ENCODE assay signal across 2 cellular contexts in the genomic region with DNA sequence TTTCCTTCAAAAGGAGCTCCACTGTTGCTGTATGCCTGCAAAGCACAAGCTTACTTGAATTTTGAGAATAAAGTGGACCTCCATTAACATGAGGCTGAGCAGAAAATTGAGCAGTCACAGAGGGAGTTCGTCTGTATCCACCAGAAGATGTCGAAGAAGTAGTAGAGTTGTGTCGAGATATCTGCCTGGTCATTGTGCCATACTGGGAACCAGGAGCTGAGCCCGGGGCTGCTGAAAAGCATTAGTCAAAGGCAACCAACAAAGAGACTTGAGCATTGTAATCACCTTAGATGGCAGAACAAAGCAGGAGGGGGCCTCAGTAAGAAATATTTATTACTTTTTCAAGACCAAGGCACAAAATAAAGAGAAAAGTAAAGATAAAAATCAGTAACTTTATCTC.
TF ChIP-seq lines count a peak whose summit lies in the region.

No MANE protein-coding gene starts in this region.

TF ChIP-seq in GM23338, 12 proteins besides CTCF, POLR2A, EP300 and RAD21 (continued from another document):
- TF ChIP-seq, protein P1, sequence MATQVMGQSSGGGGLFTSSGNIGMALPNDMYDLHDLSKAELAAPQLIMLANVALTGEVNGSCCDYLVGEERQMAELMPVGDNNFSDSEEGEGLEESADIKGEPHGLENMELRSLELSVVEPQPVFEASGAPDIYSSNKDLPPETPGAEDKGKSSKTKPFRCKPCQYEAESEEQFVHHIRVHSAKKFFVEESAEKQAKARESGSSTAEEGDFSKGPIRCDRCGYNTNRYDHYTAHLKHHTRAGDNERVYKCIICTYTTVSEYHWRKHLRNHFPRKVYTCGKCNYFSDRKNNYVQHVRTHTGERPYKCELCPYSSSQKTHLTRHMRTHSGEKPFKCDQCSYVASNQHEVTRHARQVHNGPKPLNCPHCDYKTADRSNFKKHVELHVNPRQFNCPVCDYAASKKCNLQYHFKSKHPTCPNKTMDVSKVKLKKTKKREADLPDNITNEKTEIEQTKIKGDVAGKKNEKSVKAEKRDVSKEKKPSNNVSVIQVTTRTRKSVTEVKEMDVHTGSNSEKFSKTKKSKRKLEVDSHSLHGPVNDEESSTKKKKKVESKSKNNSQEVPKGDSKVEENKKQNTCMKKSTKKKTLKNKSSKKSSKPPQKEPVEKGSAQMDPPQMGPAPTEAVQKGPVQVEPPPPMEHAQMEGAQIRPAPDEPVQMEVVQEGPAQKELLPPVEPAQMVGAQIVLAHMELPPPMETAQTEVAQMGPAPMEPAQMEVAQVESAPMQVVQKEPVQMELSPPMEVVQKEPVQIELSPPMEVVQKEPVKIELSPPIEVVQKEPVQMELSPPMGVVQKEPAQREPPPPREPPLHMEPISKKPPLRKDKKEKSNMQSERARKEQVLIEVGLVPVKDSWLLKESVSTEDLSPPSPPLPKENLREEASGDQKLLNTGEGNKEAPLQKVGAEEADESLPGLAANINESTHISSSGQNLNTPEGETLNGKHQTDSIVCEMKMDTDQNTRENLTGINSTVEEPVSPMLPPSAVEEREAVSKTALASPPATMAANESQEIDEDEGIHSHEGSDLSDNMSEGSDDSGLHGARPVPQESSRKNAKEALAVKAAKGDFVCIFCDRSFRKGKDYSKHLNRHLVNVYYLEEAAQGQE (IDR thresholded peaks at IDR 0.05; ENCODE audit: unreplicated experiment): no peak
- TF ChIP-seq JUNB (IDR thresholded peaks at IDR 0.05; ENCODE audit: unreplicated experiment) (no peak), ZNF114 (CRISPR knock-in tag; IDR thresholded peaks at IDR 0.05) (no peak), STAT1 (IDR thresholded peaks at IDR 0.05; ENCODE audit: unreplicated experiment) (no peak), CREB1 (CRISPR knock-in tag; IDR thresholded peaks at IDR 0.05; ENCODE audit: low read depth) (no peak), EZH2phosphoT487 (IDR thresholded peaks at IDR 0.05; ENCODE audit: unreplicated experiment) (no peak), NANOG (IDR thresholded peaks at IDR 0.05; ENCODE audit: borderline replicate concordance) (no peak)
- TF ChIP-seq, protein P2, sequence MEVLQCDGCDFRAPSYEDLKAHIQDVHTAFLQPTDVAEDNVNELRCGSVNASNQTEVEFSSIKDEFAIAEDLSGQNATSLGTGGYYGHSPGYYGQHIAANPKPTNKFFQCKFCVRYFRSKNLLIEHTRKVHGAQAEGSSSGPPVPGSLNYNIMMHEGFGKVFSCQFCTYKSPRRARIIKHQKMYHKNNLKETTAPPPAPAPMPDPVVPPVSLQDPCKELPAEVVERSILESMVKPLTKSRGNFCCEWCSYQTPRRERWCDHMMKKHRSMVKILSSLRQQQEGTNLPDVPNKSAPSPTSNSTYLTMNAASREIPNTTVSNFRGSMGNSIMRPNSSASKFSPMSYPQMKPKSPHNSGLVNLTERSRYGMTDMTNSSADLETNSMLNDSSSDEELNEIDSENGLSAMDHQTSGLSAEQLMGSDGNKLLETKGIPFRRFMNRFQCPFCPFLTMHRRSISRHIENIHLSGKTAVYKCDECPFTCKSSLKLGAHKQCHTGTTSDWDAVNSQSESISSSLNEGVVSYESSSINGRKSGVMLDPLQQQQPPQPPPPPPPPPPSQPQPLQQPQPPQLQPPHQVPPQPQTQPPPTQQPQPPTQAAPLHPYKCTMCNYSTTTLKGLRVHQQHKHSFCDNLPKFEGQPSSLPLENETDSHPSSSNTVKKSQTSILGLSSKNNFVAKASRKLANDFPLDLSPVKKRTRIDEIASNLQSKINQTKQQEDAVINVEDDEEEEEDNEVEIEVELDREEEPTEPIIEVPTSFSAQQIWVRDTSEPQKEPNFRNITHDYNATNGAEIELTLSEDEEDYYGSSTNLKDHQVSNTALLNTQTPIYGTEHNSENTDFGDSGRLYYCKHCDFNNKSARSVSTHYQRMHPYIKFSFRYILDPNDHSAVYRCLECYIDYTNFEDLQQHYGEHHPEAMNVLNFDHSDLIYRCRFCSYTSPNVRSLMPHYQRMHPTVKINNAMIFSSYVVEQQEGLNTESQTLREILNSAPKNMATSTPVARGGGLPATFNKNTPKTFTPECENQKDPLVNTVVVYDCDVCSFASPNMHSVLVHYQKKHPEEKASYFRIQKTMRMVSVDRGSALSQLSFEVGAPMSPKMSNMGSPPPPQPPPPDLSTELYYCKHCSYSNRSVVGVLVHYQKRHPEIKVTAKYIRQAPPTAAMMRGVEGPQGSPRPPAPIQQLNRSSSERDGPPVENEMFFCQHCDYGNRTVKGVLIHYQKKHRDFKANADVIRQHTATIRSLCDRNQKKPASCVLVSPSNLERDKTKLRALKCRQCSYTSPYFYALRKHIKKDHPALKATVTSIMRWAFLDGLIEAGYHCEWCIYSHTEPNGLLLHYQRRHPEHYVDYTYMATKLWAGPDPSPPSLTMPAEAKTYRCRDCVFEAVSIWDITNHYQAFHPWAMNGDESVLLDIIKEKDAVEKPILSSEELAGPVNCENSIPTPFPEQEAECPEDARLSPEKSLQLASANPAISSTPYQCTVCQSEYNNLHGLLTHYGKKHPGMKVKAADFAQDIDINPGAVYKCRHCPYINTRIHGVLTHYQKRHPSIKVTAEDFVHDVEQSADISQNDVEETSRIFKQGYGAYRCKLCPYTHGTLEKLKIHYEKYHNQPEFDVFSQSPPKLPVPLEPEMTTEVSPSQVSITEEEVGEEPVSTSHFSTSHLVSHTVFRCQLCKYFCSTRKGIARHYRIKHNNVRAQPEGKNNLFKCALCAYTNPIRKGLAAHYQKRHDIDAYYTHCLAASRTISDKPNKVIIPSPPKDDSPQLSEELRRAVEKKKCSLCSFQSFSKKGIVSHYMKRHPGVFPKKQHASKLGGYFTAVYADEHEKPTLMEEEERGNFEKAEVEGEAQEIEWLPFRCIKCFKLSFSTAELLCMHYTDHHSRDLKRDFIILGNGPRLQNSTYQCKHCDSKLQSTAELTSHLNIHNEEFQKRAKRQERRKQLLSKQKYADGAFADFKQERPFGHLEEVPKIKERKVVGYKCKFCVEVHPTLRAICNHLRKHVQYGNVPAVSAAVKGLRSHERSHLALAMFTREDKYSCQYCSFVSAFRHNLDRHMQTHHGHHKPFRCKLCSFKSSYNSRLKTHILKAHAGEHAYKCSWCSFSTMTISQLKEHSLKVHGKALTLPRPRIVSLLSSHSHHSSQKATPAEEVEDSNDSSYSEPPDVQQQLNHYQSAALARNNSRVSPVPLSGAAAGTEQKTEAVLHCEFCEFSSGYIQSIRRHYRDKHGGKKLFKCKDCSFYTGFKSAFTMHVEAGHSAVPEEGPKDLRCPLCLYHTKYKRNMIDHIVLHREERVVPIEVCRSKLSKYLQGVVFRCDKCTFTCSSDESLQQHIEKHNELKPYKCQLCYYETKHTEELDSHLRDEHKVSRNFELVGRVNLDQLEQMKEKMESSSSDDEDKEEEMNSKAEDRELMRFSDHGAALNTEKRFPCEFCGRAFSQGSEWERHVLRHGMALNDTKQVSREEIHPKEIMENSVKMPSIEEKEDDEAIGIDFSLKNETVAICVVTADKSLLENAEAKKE (CRISPR knock-in tag; IDR thresholded peaks at IDR 0.05): no peak
- TF ChIP-seq, protein P3, sequence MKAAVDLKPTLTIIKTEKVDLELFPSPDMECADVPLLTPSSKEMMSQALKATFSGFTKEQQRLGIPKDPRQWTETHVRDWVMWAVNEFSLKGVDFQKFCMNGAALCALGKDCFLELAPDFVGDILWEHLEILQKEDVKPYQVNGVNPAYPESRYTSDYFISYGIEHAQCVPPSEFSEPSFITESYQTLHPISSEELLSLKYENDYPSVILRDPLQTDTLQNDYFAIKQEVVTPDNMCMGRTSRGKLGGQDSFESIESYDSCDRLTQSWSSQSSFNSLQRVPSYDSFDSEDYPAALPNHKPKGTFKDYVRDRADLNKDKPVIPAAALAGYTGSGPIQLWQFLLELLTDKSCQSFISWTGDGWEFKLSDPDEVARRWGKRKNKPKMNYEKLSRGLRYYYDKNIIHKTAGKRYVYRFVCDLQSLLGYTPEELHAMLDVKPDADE (IDR thresholded peaks at IDR 0.05): no peak

TF ChIP-seq in WTC11, 78 proteins besides CTCF, POLR2A, EP300 and RAD21 (continued from another document):
- TF ChIP-seq ZNF138 (CRISPR knock-in tag; conservative IDR thresholded peaks at IDR 0.05) (no peak), NR3C1 (CRISPR knock-in tag; conservative IDR thresholded peaks at IDR 0.05; ENCODE audit: low read depth) (no peak), SOX15 (CRISPR knock-in tag; IDR thresholded peaks at IDR 0.05) (no peak), NFATC4 (CRISPR knock-in tag; IDR thresholded peaks at IDR 0.05) (no peak), EMX1 (CRISPR knock-in tag; IDR thresholded peaks at IDR 0.05) (no peak), TCF7 (CRISPR knock-in tag; IDR thresholded peaks at IDR 0.05; ENCODE audit: low read depth) (no peak), FOXP1 (CRISPR knock-in tag; IDR thresholded peaks at IDR 0.05; ENCODE audit: borderline replicate concordance) (no peak), ZNF423 (CRISPR knock-in tag; IDR thresholded peaks at IDR 0.05) (no peak)
- TF ChIP-seq, protein P4, sequence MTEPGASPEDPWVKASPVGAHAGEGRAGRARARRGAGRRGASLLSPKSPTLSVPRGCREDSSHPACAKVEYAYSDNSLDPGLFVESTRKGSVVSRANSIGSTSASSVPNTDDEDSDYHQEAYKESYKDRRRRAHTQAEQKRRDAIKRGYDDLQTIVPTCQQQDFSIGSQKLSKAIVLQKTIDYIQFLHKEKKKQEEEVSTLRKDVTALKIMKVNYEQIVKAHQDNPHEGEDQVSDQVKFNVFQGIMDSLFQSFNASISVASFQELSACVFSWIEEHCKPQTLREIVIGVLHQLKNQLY (CRISPR knock-in tag; IDR thresholded peaks at IDR 0.05): no peak
- TF ChIP-seq, protein P5, sequence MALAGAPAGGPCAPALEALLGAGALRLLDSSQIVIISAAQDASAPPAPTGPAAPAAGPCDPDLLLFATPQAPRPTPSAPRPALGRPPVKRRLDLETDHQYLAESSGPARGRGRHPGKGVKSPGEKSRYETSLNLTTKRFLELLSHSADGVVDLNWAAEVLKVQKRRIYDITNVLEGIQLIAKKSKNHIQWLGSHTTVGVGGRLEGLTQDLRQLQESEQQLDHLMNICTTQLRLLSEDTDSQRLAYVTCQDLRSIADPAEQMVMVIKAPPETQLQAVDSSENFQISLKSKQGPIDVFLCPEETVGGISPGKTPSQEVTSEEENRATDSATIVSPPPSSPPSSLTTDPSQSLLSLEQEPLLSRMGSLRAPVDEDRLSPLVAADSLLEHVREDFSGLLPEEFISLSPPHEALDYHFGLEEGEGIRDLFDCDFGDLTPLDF (CRISPR knock-in tag; IDR thresholded peaks at IDR 0.05): no peak
- TF ChIP-seq, protein P6, sequence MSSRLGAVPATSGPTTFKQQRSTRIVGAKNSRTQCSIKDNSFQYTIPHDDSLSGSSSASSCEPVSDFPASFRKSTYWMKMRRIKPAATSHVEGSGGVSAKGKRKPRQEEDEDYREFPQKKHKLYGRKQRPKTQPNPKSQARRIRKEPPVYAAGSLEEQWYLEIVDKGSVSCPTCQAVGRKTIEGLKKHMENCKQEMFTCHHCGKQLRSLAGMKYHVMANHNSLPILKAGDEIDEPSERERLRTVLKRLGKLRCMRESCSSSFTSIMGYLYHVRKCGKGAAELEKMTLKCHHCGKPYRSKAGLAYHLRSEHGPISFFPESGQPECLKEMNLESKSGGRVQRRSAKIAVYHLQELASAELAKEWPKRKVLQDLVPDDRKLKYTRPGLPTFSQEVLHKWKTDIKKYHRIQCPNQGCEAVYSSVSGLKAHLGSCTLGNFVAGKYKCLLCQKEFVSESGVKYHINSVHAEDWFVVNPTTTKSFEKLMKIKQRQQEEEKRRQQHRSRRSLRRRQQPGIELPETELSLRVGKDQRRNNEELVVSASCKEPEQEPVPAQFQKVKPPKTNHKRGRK (CRISPR knock-in tag; IDR thresholded peaks at IDR 0.05; ENCODE audit: borderline replicate concordance): no peak
- TF ChIP-seq, protein P7, sequence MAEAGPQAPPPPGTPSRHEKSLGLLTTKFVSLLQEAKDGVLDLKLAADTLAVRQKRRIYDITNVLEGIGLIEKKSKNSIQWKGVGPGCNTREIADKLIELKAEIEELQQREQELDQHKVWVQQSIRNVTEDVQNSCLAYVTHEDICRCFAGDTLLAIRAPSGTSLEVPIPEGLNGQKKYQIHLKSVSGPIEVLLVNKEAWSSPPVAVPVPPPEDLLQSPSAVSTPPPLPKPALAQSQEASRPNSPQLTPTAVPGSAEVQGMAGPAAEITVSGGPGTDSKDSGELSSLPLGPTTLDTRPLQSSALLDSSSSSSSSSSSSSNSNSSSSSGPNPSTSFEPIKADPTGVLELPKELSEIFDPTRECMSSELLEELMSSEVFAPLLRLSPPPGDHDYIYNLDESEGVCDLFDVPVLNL (CRISPR knock-in tag; IDR thresholded peaks at IDR 0.05; ENCODE audit: borderline replicate concordance, low read depth): no peak
- TF ChIP-seq, protein P8, sequence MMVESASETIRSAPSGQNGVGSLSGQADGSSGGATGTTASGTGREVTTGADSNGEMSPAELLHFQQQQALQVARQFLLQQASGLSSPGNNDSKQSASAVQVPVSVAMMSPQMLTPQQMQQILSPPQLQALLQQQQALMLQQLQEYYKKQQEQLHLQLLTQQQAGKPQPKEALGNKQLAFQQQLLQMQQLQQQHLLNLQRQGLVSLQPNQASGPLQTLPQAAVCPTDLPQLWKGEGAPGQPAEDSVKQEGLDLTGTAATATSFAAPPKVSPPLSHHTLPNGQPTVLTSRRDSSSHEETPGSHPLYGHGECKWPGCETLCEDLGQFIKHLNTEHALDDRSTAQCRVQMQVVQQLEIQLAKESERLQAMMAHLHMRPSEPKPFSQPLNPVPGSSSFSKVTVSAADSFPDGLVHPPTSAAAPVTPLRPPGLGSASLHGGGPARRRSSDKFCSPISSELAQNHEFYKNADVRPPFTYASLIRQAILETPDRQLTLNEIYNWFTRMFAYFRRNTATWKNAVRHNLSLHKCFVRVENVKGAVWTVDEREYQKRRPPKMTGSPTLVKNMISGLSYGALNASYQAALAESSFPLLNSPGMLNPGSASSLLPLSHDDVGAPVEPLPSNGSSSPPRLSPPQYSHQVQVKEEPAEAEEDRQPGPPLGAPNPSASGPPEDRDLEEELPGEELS (CRISPR knock-in tag; IDR thresholded peaks at IDR 0.05): no peak
- TF ChIP-seq, protein P9, sequence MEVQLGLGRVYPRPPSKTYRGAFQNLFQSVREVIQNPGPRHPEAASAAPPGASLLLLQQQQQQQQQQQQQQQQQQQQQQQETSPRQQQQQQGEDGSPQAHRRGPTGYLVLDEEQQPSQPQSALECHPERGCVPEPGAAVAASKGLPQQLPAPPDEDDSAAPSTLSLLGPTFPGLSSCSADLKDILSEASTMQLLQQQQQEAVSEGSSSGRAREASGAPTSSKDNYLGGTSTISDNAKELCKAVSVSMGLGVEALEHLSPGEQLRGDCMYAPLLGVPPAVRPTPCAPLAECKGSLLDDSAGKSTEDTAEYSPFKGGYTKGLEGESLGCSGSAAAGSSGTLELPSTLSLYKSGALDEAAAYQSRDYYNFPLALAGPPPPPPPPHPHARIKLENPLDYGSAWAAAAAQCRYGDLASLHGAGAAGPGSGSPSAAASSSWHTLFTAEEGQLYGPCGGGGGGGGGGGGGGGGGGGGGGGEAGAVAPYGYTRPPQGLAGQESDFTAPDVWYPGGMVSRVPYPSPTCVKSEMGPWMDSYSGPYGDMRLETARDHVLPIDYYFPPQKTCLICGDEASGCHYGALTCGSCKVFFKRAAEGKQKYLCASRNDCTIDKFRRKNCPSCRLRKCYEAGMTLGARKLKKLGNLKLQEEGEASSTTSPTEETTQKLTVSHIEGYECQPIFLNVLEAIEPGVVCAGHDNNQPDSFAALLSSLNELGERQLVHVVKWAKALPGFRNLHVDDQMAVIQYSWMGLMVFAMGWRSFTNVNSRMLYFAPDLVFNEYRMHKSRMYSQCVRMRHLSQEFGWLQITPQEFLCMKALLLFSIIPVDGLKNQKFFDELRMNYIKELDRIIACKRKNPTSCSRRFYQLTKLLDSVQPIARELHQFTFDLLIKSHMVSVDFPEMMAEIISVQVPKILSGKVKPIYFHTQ (CRISPR knock-in tag; IDR thresholded peaks at IDR 0.05): no peak
